ENCODE assay signal across 13 cellular contexts in the genomic region with DNA sequence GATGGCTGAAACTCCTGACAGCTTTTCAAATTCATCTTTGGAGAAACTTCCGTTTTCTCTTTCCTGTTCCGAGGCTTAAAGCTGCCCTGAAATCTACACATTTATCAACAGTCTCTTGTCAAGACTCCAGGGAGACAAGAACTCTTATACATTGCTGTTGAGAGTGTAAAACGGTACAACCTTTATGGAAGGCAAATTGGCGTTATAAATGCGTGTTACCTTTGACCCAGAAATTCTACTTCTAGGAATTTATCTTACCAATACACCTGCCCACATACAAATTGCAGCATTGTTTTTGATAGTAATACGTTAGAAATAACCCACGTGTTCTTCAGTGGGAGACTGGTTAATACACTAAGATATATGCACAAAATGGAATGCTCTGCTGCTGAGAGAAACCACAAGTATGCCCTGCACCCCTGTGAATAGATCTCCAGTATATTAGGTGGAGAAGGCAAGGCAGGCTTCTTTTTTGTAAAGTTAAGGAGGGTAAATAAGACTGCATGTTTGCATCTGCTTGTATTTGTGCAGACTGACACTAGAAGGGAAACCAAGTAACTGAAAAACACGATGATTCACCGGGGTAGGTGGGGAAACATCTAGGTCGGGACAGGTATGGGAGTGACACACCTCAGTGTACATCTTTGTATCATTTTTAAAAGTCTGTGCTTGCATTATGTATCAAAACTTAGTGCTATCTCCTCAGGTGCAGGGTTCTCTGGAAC.
A peak's percentile ranks its signal among the peaks of the same experiment; 100 is the strongest.
DNase-seq lines count a peak whose midpoint lies in the region; ATAC-seq and TF ChIP-seq lines count a peak whose summit lies in the region.
"Had no signal": no experiment of that assay in that cellular context is flagged by ENCODE, and none has a peak within 500 bp of the region (broad histone marks: within the 10 kb centered on the region; RNA-seq: fewer than 3 reads in every experiment).

No MANE protein-coding gene starts in this region.

- H3K4me3 Mint-ChIP-seq in Calu3 (ENCODE audit: low read depth, unreplicated experiment): peak overlapping the region; percentile 55

- no peaks in the 10 kb centered on the region for H3K27me3 ChIP-seq in left lung
- H3K27me3 ChIP-seq: pancreas had no signal

- H3K4me1 ChIP-seq in left lung: peaks cover 3 to 24% of the 10 kb centered on the region in 2 donors

- peaks cover 71% of the 10 kb centered on the region for H3K4me1 Mint-ChIP-seq in Calu3 (ENCODE audit: low read depth, unreplicated experiment)

- H3K9me3 Mint-ChIP-seq in Calu3 (ENCODE audit: low read depth, unreplicated experiment): no peaks in the 10 kb centered on the region

- no peaks in the 10 kb centered on the region for H3K36me3 ChIP-seq in KOPT-K1 (ENCODE audit: insufficient read depth, low read length)
- no peaks in the 10 kb centered on the region for H3K36me3 ChIP-seq in left lung
- H3K36me3 ChIP-seq: pancreas had no signal

- H3K27ac ChIP-seq in KOPT-K1 (ENCODE audit: low read depth, low read length, poor library complexity, severe bottlenecking) (peak overlapping the region; percentile 22), left lung (peak overlapping the region in 1 of 2 donors; percentile 7)
- H3K27ac ChIP-seq: pancreas, VCaP had no signal

- TF ChIP-seq CTCF in Calu3 (IDR thresholded peaks at IDR 0.05; ENCODE audit: unreplicated experiment) (no peak), left lung (IDR thresholded peaks at IDR 0.05) (no peak)

- H3K9me3 ChIP-seq in KOPT-K1 (ENCODE audit: insufficient read depth, low read length, poor library complexity, severe bottlenecking) (no peaks in the 10 kb centered on the region), left lung (no peaks in the 10 kb centered on the region)
- H3K9me3 ChIP-seq: pancreas had no signal

- ATAC-seq in left lung: peak; percentile 50
- ATAC-seq in GM19324 (IDR thresholded peaks at IDR 0.05; ENCODE audit: low FRiP score, unreplicated experiment): no peak
- ATAC-seq in GM19463 (IDR thresholded peaks at IDR 0.05; ENCODE audit: unreplicated experiment): no peak

- CTCF ChIA-PET in Calu3 (lab: Charles Lee): interaction anchor here (0.5 to 1.3 kb wide), 2 partner anchors 18 to 27 kb away, joined by 3 read pairs; no protein-coding TSS in a partner anchor

- intact Hi-C loops in Calu3 (cut with micrococcal nuclease; ENCODE audit: unreplicated experiment): no loop called here
- intact Hi-C loops in left lung (cut with DNase I): no loop called here

- DNase-seq in Calu3: no peak
- peak; percentile 74 for DNase-seq in amniotic epithelial cell (ENCODE audit: low read depth)
- DNase-seq in left lung: no peak
- no peak for DNase-seq in activated gamma-delta T cell treated with Interleukin-2 at 50 U/mL for 16 hours
- no peak for DNase-seq in NCI-H524 treated with DMSO at 0.1 percent for 48 hours (lab: John Stamatoyannopoulos, UW)
- DNase-seq: aorta; CD4-positive, alpha-beta memory T cell; NCI-H345; pancreas had no signal

- H3K4me3 ChIP-seq in left lung: no peak overlapping the region
- H3K4me3 ChIP-seq: pancreas had no signal

- H3K27ac Mint-ChIP-seq in Calu3 (ENCODE audit: unreplicated experiment): peak overlapping the region; percentile 71
- H3K27ac Mint-ChIP-seq: CD4-positive, alpha-beta memory T cell had no signal

- H3K36me3 Mint-ChIP-seq in Calu3 (ENCODE audit: insufficient read depth, unreplicated experiment): peaks cover 5% of the 10 kb centered on the region
- H3K36me3 Mint-ChIP-seq: CD4-positive, alpha-beta memory T cell had no signal

- H3K27me3 Mint-ChIP-seq in Calu3 (ENCODE audit: unreplicated experiment): no peaks in the 10 kb centered on the region

- no TSS peak for BruUV-seq in Calu3 (replicated peaks; lab: Mats Ljungman, UMichigan)
